Comparison of ENCODE assay signal across 14 cellular contexts in the genomic region with DNA sequence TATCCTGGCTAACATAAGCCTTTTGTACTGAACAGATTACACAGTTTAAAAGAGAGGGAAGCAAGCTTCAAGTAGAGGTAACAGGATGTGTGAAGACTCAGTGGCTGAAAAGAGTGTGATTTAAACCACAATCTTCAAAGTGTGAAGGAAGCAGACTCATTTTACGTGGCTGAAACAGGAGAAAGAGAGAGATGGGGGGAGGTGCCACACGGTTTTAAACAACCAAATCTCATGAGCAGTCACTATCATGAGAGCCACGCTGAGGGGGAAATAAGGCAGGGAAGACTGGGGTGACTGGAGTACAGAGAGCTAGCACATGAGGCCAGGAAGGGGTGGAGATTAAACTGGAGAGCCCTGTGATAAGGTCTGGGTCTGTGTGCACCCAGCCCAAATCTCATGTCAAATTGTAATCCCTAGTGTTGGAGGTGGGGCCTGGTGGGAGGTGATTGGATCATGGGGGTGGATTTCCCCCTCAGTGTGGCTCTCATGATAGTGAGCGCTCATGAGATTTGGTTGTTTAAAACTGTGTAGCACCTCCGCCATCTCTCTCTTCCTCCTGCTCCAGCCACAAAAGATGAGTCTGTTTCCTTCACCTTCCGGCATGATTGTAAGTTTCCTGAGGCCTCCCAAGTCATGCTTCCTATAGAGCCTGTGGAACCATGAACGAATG.
DNase-seq lines count a peak whose midpoint lies in the region; ATAC-seq and TF ChIP-seq lines count a peak whose summit lies in the region.
"Had no signal": no experiment of that assay in that cellular context is flagged by ENCODE, and none has a peak within 500 bp of the region (broad histone marks: within the 10 kb centered on the region; RNA-seq: fewer than 3 reads in every experiment).

No MANE protein-coding gene starts in this region.

- H3K36me3 Mint-ChIP-seq in activated CD8-positive, alpha-beta T cell treated with anti-CD3 and anti-CD28 coated beads for 36 hours (ENCODE audit: low read depth), result no peaks in the 10 kb centered on the region
- H3K36me3 Mint-ChIP-seq in stimulated activated naive CD8-positive, alpha-beta T cell treated with anti-CD3 and anti-CD28 coated beads, Interleukin-15, Interleukin-2, amounts not matched to agents 100 ng/mL and 50 ng/mL, for 24 hours (ENCODE audit: low read depth), result no peaks in the 10 kb centered on the region
- H3K36me3 Mint-ChIP-seq: brain had no signal

- POLR2A ChIA-PET in activated CD8-positive, alpha-beta T cell treated with anti-CD3 and anti-CD28 coated beads for 36 hours (lab: Charles Lee), result interaction anchor here (0.6 to 0.8 kb wide), 2 partner anchors 13 to 67 kb away, joined by 3 to 4 read pairs; no protein-coding TSS in a partner anchor

- H3K27ac ChIP-seq in heart left ventricle, result peak overlapping the region in 1 of 12 donors; percentile 43
- H3K27ac ChIP-seq: Peyer's patch had no signal

- DNase-seq in left ventricle myocardium superior (no peak), heart left ventricle (no peak), amniotic stem cell (lab: John Stamatoyannopoulos, UW) (no peak), amygdala (lab: John Stamatoyannopoulos, UW) (no peak)
- peak; percentile 81 for DNase-seq in activated CD8-positive, alpha-beta T cell treated with anti-CD3 and anti-CD28 coated beads for 36 hours
- peak; percentile 53 for DNase-seq in central memory CD4-positive, alpha-beta T cell
- DNase-seq: DMS79; effector CD4-positive, alpha-beta T cell; NCI-H446; nucleus accumbens; Peyer's patch had no signal

- no peaks in the 10 kb centered on the region for H3K4me1 ChIP-seq in heart left ventricle
- H3K4me1 ChIP-seq: Peyer's patch had no signal

- 81 to 84% (median 83%) methylated on average over 7 of the region's 7 CpGs for WGBS in heart left ventricle, 4 donors

- no peak for TF ChIP-seq POLR2A in heart left ventricle (IDR thresholded peaks at IDR 0.05)

- intact Hi-C loops in left ventricle myocardium superior (cut with micrococcal nuclease) (no loop called here), heart left ventricle (cut with DNase I) (loop anchor here in 1 of 10 donors (10.0 kb wide), 1 partner anchor 60 kb away; no protein-coding TSS in a partner anchor)
- intact Hi-C loops in activated CD8-positive, alpha-beta T cell treated with anti-CD3 and anti-CD28 coated beads for 36 hours (cut with micrococcal nuclease), result no loop called here

- H3K4me3 Mint-ChIP-seq in activated CD8-positive, alpha-beta T cell treated with anti-CD3 and anti-CD28 coated beads for 36 hours, result peak overlapping the region; percentile 11
- peak overlapping the region; percentile 40 for H3K4me3 Mint-ChIP-seq in stimulated activated naive CD8-positive, alpha-beta T cell treated with anti-CD3 and anti-CD28 coated beads, Interleukin-15, Interleukin-2, amounts not matched to agents 100 ng/mL and 50 ng/mL, for 24 hours
- H3K4me3 Mint-ChIP-seq: brain had no signal

- H3K36me3 ChIP-seq in heart left ventricle, result no peaks in the 10 kb centered on the region
- H3K36me3 ChIP-seq: Peyer's patch had no signal

- ATAC-seq in left ventricle myocardium superior, result peak; percentile 24
- no peak for ATAC-seq in heart left ventricle
- peak; percentile 90 for ATAC-seq in activated CD8-positive, alpha-beta T cell treated with anti-CD3 and anti-CD28 coated beads for 36 hours
- no peak for ATAC-seq in HG02852 (IDR thresholded peaks at IDR 0.05; ENCODE audit: unreplicated experiment)

- no peak for TF ChIP-seq CTCF in heart left ventricle (IDR thresholded peaks at IDR 0.05)
- TF ChIP-seq CTCF in activated CD8-positive, alpha-beta T cell treated with anti-CD3 and anti-CD28 coated beads for 36 hours (IDR thresholded peaks at IDR 0.05), result no peak

- CTCF ChIA-PET in activated CD8-positive, alpha-beta T cell treated with anti-CD3 and anti-CD28 coated beads for 36 hours (lab: Charles Lee), result no interaction called here

- peaks cover 2% of the 10 kb centered on the region for H3K9me3 Mint-ChIP-seq in activated CD8-positive, alpha-beta T cell treated with anti-CD3 and anti-CD28 coated beads for 36 hours
- H3K9me3 Mint-ChIP-seq in stimulated activated naive CD8-positive, alpha-beta T cell treated with anti-CD3 and anti-CD28 coated beads, Interleukin-15, Interleukin-2, amounts not matched to agents 100 ng/mL and 50 ng/mL, for 24 hours, result no peaks in the 10 kb centered on the region

- peaks cover 53% of the 10 kb centered on the region for H3K4me1 Mint-ChIP-seq in activated CD8-positive, alpha-beta T cell treated with anti-CD3 and anti-CD28 coated beads for 36 hours (ENCODE audit: low read depth)
- H3K4me1 Mint-ChIP-seq in stimulated activated naive CD8-positive, alpha-beta T cell treated with anti-CD3 and anti-CD28 coated beads, Interleukin-15, Interleukin-2, amounts not matched to agents 100 ng/mL and 50 ng/mL, for 24 hours (ENCODE audit: low read depth), result peaks cover 48% of the 10 kb centered on the region

- no peak overlapping the region for H3K4me3 ChIP-seq in heart left ventricle
- H3K4me3 ChIP-seq: Peyer's patch had no signal

- H3K27me3 ChIP-seq in heart left ventricle, result no peaks in the 10 kb centered on the region
- H3K27me3 ChIP-seq: Peyer's patch had no signal

- peak overlapping the region; percentile 86 for H3K27ac Mint-ChIP-seq in activated CD8-positive, alpha-beta T cell treated with anti-CD3 and anti-CD28 coated beads for 36 hours
- peak overlapping the region; percentile 53 for H3K27ac Mint-ChIP-seq in stimulated activated naive CD8-positive, alpha-beta T cell treated with anti-CD3 and anti-CD28 coated beads, Interleukin-15, Interleukin-2, amounts not matched to agents 100 ng/mL and 50 ng/mL, for 24 hours

- H3K27me3 Mint-ChIP-seq in activated CD8-positive, alpha-beta T cell treated with anti-CD3 and anti-CD28 coated beads for 36 hours, result no peaks in the 10 kb centered on the region
- H3K27me3 Mint-ChIP-seq in stimulated activated naive CD8-positive, alpha-beta T cell treated with anti-CD3 and anti-CD28 coated beads, Interleukin-15, Interleukin-2, amounts not matched to agents 100 ng/mL and 50 ng/mL, for 24 hours, result peaks cover 4% of the 10 kb centered on the region
- H3K27me3 Mint-ChIP-seq: brain had no signal

- H3K9me3 ChIP-seq in heart left ventricle, result no peaks in the 10 kb centered on the region
- H3K9me3 ChIP-seq: Peyer's patch had no signal

Comparison
In these comparisons a context has a peak if more than half of its experiments do, and no peak if none do; other contexts are left out.
1. ATAC-seq: peak in left ventricle myocardium superior (single experiment) and activated CD8-positive, alpha-beta T cell treated with anti-CD3 and anti-CD28 coated beads for 36 hours (single experiment); none in heart left ventricle (0 of 4) and HG02852 (single experiment).
2. DNase-seq: peak in activated CD8-positive, alpha-beta T cell treated with anti-CD3 and anti-CD28 coated beads for 36 hours (single experiment) and central memory CD4-positive, alpha-beta T cell (single experiment); none in left ventricle myocardium superior (single experiment), heart left ventricle (0 of 5), amniotic stem cell (single experiment) and amygdala (0 of 56).